1 cellular context compared by ENCODE assay signal in genomic region chr12:12461281-12461922, GRCh38.
TF ChIP-seq lines count a peak whose summit lies in the region.

No MANE protein-coding gene starts in this region.

TF ChIP-seq in SK-N-SH, 30 proteins besides CTCF, POLR2A, EP300 and RAD21 (continued from another document):
- TF ChIP-seq, protein P1, sequence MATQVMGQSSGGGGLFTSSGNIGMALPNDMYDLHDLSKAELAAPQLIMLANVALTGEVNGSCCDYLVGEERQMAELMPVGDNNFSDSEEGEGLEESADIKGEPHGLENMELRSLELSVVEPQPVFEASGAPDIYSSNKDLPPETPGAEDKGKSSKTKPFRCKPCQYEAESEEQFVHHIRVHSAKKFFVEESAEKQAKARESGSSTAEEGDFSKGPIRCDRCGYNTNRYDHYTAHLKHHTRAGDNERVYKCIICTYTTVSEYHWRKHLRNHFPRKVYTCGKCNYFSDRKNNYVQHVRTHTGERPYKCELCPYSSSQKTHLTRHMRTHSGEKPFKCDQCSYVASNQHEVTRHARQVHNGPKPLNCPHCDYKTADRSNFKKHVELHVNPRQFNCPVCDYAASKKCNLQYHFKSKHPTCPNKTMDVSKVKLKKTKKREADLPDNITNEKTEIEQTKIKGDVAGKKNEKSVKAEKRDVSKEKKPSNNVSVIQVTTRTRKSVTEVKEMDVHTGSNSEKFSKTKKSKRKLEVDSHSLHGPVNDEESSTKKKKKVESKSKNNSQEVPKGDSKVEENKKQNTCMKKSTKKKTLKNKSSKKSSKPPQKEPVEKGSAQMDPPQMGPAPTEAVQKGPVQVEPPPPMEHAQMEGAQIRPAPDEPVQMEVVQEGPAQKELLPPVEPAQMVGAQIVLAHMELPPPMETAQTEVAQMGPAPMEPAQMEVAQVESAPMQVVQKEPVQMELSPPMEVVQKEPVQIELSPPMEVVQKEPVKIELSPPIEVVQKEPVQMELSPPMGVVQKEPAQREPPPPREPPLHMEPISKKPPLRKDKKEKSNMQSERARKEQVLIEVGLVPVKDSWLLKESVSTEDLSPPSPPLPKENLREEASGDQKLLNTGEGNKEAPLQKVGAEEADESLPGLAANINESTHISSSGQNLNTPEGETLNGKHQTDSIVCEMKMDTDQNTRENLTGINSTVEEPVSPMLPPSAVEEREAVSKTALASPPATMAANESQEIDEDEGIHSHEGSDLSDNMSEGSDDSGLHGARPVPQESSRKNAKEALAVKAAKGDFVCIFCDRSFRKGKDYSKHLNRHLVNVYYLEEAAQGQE (IDR thresholded peaks at IDR 0.05; ENCODE audit: low read depth, low read length), result no peak
- TF ChIP-seq MAX (IDR thresholded peaks at IDR 0.05; ENCODE audit: low read depth) (no peak), USF2 (IDR thresholded peaks at IDR 0.05; ENCODE audit: borderline replicate concordance, low read depth, low read length) (no peak), CHD2 (IDR thresholded peaks at IDR 0.05; ENCODE audit: low read length, partially characterized antibody) (no peak), SMC3 (IDR thresholded peaks at IDR 0.05; ENCODE audit: low read depth, low read length) (no peak), RXRA (IDR thresholded peaks at IDR 0.05; ENCODE audit: borderline replicate concordance, low read depth) (no peak), MEF2A (IDR thresholded peaks at IDR 0.05; ENCODE audit: borderline replicate concordance, low read depth) (no peak), RFX5 (IDR thresholded peaks at IDR 0.05; ENCODE audit: low read length) (no peak), ELF1 (IDR thresholded peaks at IDR 0.05) (no peak), EZH2phosphoT487 (IDR thresholded peaks at IDR 0.05; ENCODE audit: borderline replicate concordance, low read depth) (no peak), FOSL2 (IDR thresholded peaks at IDR 0.05; ENCODE audit: borderline replicate concordance, low read depth) (no peak), NFIC (IDR thresholded peaks at IDR 0.05; ENCODE audit: borderline replicate concordance) (no peak)
